Comparison of ENCODE assay signal across 11 cellular contexts in the genomic region with DNA sequence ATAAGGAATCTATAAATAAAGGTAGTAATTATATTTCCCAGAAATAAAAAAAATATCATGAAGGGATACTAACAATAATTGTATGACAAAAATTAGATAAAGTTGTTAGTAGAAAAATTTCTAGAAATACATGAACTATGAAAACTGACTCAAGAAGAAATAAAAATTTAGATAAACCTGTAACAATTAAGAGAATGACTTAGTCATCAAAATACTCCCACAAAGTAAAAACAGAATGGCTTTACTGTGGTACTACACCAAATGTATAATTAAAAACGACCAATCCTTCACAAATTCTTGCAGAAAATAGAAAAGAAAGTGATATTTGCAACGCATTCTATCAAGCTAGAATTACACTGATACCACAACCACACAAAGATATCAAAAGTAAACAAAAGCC.
"Had no signal": no experiment of that assay in that cellular context is flagged by ENCODE, and none has a peak within 500 bp of the region (broad histone marks: within the 10 kb centered on the region; RNA-seq: fewer than 3 reads in every experiment).

No MANE protein-coding gene starts in this region.

- H3K36me3 ChIP-seq: HAP-1 had no signal

- H3K4me2 ChIP-seq: GM23338 had no signal

- H3K4me3 ChIP-seq: GM23248, GM23338, HAP-1 had no signal

- H3K27ac ChIP-seq: GM23248 had no signal

- H3K9ac ChIP-seq: GM23248 had no signal

- H2AFZ ChIP-seq: GM23248, GM23338 had no signal

- ATAC-seq: GM23338, HCT116 had no signal

- H3K4me1 ChIP-seq: HAP-1 had no signal

- FAIRE-seq: H1, H54 had no signal

- DNase-seq: GM23248, GOT3, H7, H9, HCEC 1CT, HFFc6 had no signal

- H3K9me3 ChIP-seq: HAP-1 had no signal
